Comparison of ENCODE assay signal across 8 cellular contexts in genomic region chr16:46688101-46688656, GRCh38. TPM values are rescaled to one million over a fixed set of nuclear protein-coding genes. Genes with fewer than 3 reads are reported as not detected.
DNase-seq lines count a peak whose midpoint lies in the region; TF ChIP-seq lines count a peak whose summit lies in the region.

No MANE protein-coding gene starts in this region.

- DNase-seq in SJCRH30 = no peak
- peak; percentile 81 for DNase-seq in cardiac septum (ENCODE audit: low spot score)
- DNase-seq in renal cortical epithelial cell (ENCODE audit: low read depth) = peak; percentile 21
- DNase-seq in cerebellum (ENCODE audit: low spot score) = no peak
- DNase-seq in stimulated activated CD4-positive, alpha-beta T cell treated with anti-CD3 and anti-CD28 coated beads, Interleukin-2, amount 100 ng/mL, for 48 hours = no peak
- DNase-seq in activated naive CD8-positive, alpha-beta T cell treated with anti-CD3 and anti-CD28 coated beads for 36 hours = no peak
- no peak for DNase-seq in activated effector memory CD4-positive, alpha-beta T cell treated with Interleukin-2 at 50 U/mL for 16 hours

- peaks cover 8% of the 10 kb centered on the region for H3K4me1 ChIP-seq in SJCRH30

- no peaks in the 10 kb centered on the region for H3K9me3 Mint-ChIP-seq in activated naive CD8-positive, alpha-beta T cell treated with anti-CD3 and anti-CD28 coated beads for 36 hours

- no peak overlapping the region for H3K27ac Mint-ChIP-seq in activated naive CD8-positive, alpha-beta T cell treated with anti-CD3 and anti-CD28 coated beads for 36 hours

- H3K27ac ChIP-seq in SJCRH30 = peak overlapping the region; percentile 93; the same call in 1 of the 2 replicates

- TF ChIP-seq CTCF in GM12875 (IDR thresholded peaks at IDR 0.05; ENCODE audit: borderline replicate concordance, insufficient read depth, low read depth, low read length) = no peak

- H3K36me3 ChIP-seq in SJCRH30 = peaks cover 19% of the 10 kb centered on the region

- H3K27me3 Mint-ChIP-seq in activated naive CD8-positive, alpha-beta T cell treated with anti-CD3 and anti-CD28 coated beads for 36 hours = no peaks in the 10 kb centered on the region

- intact Hi-C loops in cardiac septum (cut with DNase I) = loop anchor here (2.0 to 5.0 kb wide), 2 partner anchors 69 to 143 kb away; partner anchors contain the start of gene C16orf87

- H3K36me3 Mint-ChIP-seq in activated naive CD8-positive, alpha-beta T cell treated with anti-CD3 and anti-CD28 coated beads for 36 hours = peaks cover 17% of the 10 kb centered on the region

- H3K4me3 ChIP-seq in GM12875 (ENCODE audit: low read depth, low read length) (peak overlapping the region; percentile 75), SJCRH30 (peak overlapping the region; percentile 86)

- H3K27me3 ChIP-seq in SJCRH30 = no peaks in the 10 kb centered on the region

- H3K9me3 ChIP-seq in SJCRH30 (replicated peaks) = no peaks in the 10 kb centered on the region

- H3K4me3 Mint-ChIP-seq in activated naive CD8-positive, alpha-beta T cell treated with anti-CD3 and anti-CD28 coated beads for 36 hours = no peak overlapping the region

- H3K4me1 Mint-ChIP-seq in activated naive CD8-positive, alpha-beta T cell treated with anti-CD3 and anti-CD28 coated beads for 36 hours = peaks cover 51% of the 10 kb centered on the region

RNA-seq across cellular contexts. Expression of gene VPS35, which starts 0.8 kb away (rescaled TPM):
- total RNA-seq in SJCRH30 (2014; rRNA removed; shearing (Covaris generic)) = 97.8 and 99.8 TPM in 2 replicates
- 86.9 TPM for total RNA-seq in cardiac septum
- 195 and 215 TPM in 2 replicates for total RNA-seq in renal cortical epithelial cell
- 115 TPM for total RNA-seq in cerebellum
- 100 to 1,000 TPM; 103 to 106 TPM for total RNA-seq in activated naive CD8-positive, alpha-beta T cell treated with anti-CD3 and anti-CD28 coated beads for 36 hours

RNA-seq across cellular contexts. Expression of gene ORC6, which starts 1.3 kb away (rescaled TPM):
- total RNA-seq in SJCRH30 (2014; rRNA removed; shearing (Covaris generic)) = 75.4 and 77.1 TPM in 2 replicates
- total RNA-seq in cardiac septum (3.0 TPM), renal cortical epithelial cell (2.4 and 8.3 TPM in 2 replicates), cerebellum (15.6 TPM)
- total RNA-seq in activated naive CD8-positive, alpha-beta T cell treated with anti-CD3 and anti-CD28 coated beads for 36 hours = 10 to 100 TPM; 60.7 to 62.2 TPM

RNA-seq across cellular contexts. Expression of gene MYLK3, which starts 60.0 kb away (rescaled TPM):
- total RNA-seq in SJCRH30 (2014; rRNA removed; shearing (Covaris generic)) = 0.25 and 0.26 TPM in 2 replicates
- 150 TPM for total RNA-seq in cardiac septum
- 0.50 TPM in 1 of 2 replicates, not detected in the other for total RNA-seq in renal cortical epithelial cell
- total RNA-seq in cerebellum = 1.3 TPM
- under 1 TPM; 0.33 to 0.54 TPM for total RNA-seq in activated naive CD8-positive, alpha-beta T cell treated with anti-CD3 and anti-CD28 coated beads for 36 hours

Comparison
In these comparisons a context has a peak if more than half of its experiments do, and no peak if none do; other contexts are left out.
1. DNase-seq: peak in cardiac septum (single experiment) and renal cortical epithelial cell (single experiment); none in SJCRH30 (0 of 2), cerebellum (single experiment), stimulated activated CD4-positive, alpha-beta T cell treated with anti-CD3 and anti-CD28 coated beads, Interleukin-2, amount 100 ng/mL, for 48 hours (0 of 2), activated naive CD8-positive, alpha-beta T cell treated with anti-CD3 and anti-CD28 coated beads for 36 hours (single experiment) and activated effector memory CD4-positive, alpha-beta T cell treated with Interleukin-2 at 50 U/mL for 16 hours (single experiment).
2. RNA of gene MYLK3, which starts 60.0 kb away (total RNA-seq): 150 TPM in cardiac septum (single experiment); 1.3 TPM in cerebellum (single experiment), 0.33 to 0.54 TPM in activated naive CD8-positive, alpha-beta T cell treated with anti-CD3 and anti-CD28 coated beads for 36 hours, 0.50 TPM in renal cortical epithelial cell and 0.25 to 0.26 TPM in SJCRH30; every median in the first group is over 10 times any median in the second.